In genomic region chr1:23554481-23555224, GRCh38 we compare ENCODE assay signal across 8 cellular contexts. TPM values are rescaled to one million over a fixed set of nuclear protein-coding genes. Genes with fewer than 3 reads are reported as not detected.
DNase-seq lines count a peak whose midpoint lies in the region; ATAC-seq and TF ChIP-seq lines count a peak whose summit lies in the region.

No MANE protein-coding gene starts in this region.

- no peak overlapping the region for H2AFZ ChIP-seq in GM23338
- H2AFZ ChIP-seq in osteoblast (ENCODE audit: low read length), result no peak overlapping the region

- H3K27ac ChIP-seq in GM23338 (ENCODE audit: low read depth), result peak overlapping the region; percentile 98
- H3K27ac ChIP-seq in osteoblast (ENCODE audit: low read depth, low read length), result peak overlapping the region; percentile 97
- H3K27ac ChIP-seq in testis, result peak overlapping the region; percentile 77 to 88

- H3F3A ChIP-seq in GM23338 (replicated peaks; ENCODE audit: low read depth), result peaks cover 28% of the 10 kb centered on the region

- peaks cover 25% of the 10 kb centered on the region for H3K36me3 Mint-ChIP-seq in GM23338 (ENCODE audit: low read depth)
- peaks cover 18% of the 10 kb centered on the region for H3K36me3 Mint-ChIP-seq in activated naive CD4-positive, alpha-beta T cell treated with anti-CD3 and anti-CD28 coated beads for 36 hours (ENCODE audit: low read depth)

- no peaks in the 10 kb centered on the region for H3K9me2 ChIP-seq in GM23338 (ENCODE audit: insufficient read depth)

- H4K20me1 ChIP-seq in GM23338 (replicated peaks; ENCODE audit: insufficient read depth) (peaks cover 5% of the 10 kb centered on the region), osteoblast (ENCODE audit: insufficient read depth, low read length) (peaks cover 20% of the 10 kb centered on the region)

- H3K36me3 ChIP-seq in GM23338 (ENCODE audit: insufficient read depth), result peaks cover 4% of the 10 kb centered on the region; the same call in 1 of the 2 replicates
- H3K36me3 ChIP-seq in MG63, result peaks cover 25% of the 10 kb centered on the region
- peaks cover 10% of the 10 kb centered on the region for H3K36me3 ChIP-seq in osteoblast (ENCODE audit: insufficient read depth, low read length)
- no peaks in the 10 kb centered on the region for H3K36me3 ChIP-seq in testis (ENCODE audit: low read depth, missing control alignments)

- H3K4me1 Mint-ChIP-seq in GM23338, result peaks cover 67% of the 10 kb centered on the region
- H3K4me1 Mint-ChIP-seq in activated naive CD4-positive, alpha-beta T cell treated with anti-CD3 and anti-CD28 coated beads for 36 hours (ENCODE audit: low read depth), result peaks cover 40% of the 10 kb centered on the region

- H3K27ac Mint-ChIP-seq in GM23338, result peak overlapping the region; percentile 97
- peak overlapping the region; percentile 84 for H3K27ac Mint-ChIP-seq in activated naive CD4-positive, alpha-beta T cell treated with anti-CD3 and anti-CD28 coated beads for 36 hours

- no peaks in the 10 kb centered on the region for H3K9me3 ChIP-seq in MG63
- H3K9me3 ChIP-seq in osteoblast (ENCODE audit: low read depth, low read length), result no peaks in the 10 kb centered on the region
- no peaks in the 10 kb centered on the region for H3K9me3 ChIP-seq in testis

- ATAC-seq in GM23338, result peak; percentile 52

- H3K4me2 ChIP-seq in GM23338, result peak overlapping the region; percentile 88
- peak overlapping the region; percentile 95 for H3K4me2 ChIP-seq in osteoblast (ENCODE audit: insufficient read depth, low read length)

- H3K79me2 ChIP-seq in GM23338 (replicated peaks; ENCODE audit: insufficient read depth), result peaks cover 19% of the 10 kb centered on the region
- H3K79me2 ChIP-seq in osteoblast (ENCODE audit: insufficient read depth, low read length), result peaks cover 24% of the 10 kb centered on the region

- intact Hi-C loops in activated naive CD4-positive, alpha-beta T cell treated with anti-CD3 and anti-CD28 coated beads for 36 hours (cut with micrococcal nuclease), result loop anchor here (1.0 to 10.0 kb wide), 4 partner anchors 81 to 1090 kb away; partner anchors contain the start of genes PNRC2 and SRRM1
- intact Hi-C loops in testis (cut with DNase I; ENCODE audit: low total_unique reads), result no loop called here

- H3K27me3 ChIP-seq in GM23338 (ENCODE audit: insufficient read depth), result peaks cover 37% of the 10 kb centered on the region
- no peaks in the 10 kb centered on the region for H3K27me3 ChIP-seq in MG63
- H3K27me3 ChIP-seq in osteoblast (ENCODE audit: insufficient read depth, low read length), result no peaks in the 10 kb centered on the region
- no peaks in the 10 kb centered on the region for H3K27me3 ChIP-seq in testis

- peak overlapping the region; percentile 86 for H3K4me3 Mint-ChIP-seq in GM23338
- H3K4me3 Mint-ChIP-seq in activated naive CD4-positive, alpha-beta T cell treated with anti-CD3 and anti-CD28 coated beads for 36 hours, result peak overlapping the region; percentile 86

- peaks cover 28% of the 10 kb centered on the region for H3K4me1 ChIP-seq in GM23338 (ENCODE audit: insufficient read depth)
- peaks cover 32% of the 10 kb centered on the region for H3K4me1 ChIP-seq in osteoblast (ENCODE audit: insufficient read depth, low read length)
- peaks cover 12% of the 10 kb centered on the region for H3K4me1 ChIP-seq in testis

- no peaks in the 10 kb centered on the region; the same call in 2 of the 3 replicates for H3K9me3 Mint-ChIP-seq in GM23338
- H3K9me3 Mint-ChIP-seq in activated naive CD4-positive, alpha-beta T cell treated with anti-CD3 and anti-CD28 coated beads for 36 hours, result no peaks in the 10 kb centered on the region

- TF ChIP-seq CTCF in GM23338 (conservative IDR thresholded peaks at IDR 0.05; ENCODE audit: low read depth in 2 of 2) (peak in 1 of 2 experiments; percentile 20; a peak in 2 of 4 replicates), osteoblast (IDR thresholded peaks at IDR 0.05; ENCODE audit: extremely low read depth, low read depth, low read length) (no peak), testis (IDR thresholded peaks at IDR 0.05) (peak in 1 of 3 experiments; percentile 14)

- DNase-seq in ELR (ENCODE audit: low read depth) (peak; percentile 91), GM23338 (ENCODE audit: low spot score) (peak; percentile 91), MG63 (peak; percentile 93), globus pallidus (ENCODE audit: low spot score) (peak; percentile 89), osteoblast (ENCODE audit: insufficient read length, low spot score, missing footprints) (peak; percentile 99), testis (peak; percentile 82)
- peak; percentile 86 for DNase-seq in activated naive CD4-positive, alpha-beta T cell treated with anti-CD3 and anti-CD28 coated beads for 36 hours

- TF ChIP-seq POLR2A in Raji (IDR thresholded peaks at IDR 0.05; ENCODE audit: insufficient read depth, low read depth, low read length), result peak; percentile 59
- no peak for TF ChIP-seq POLR2A in testis (IDR thresholded peaks at IDR 0.05)

- H3K27me3 Mint-ChIP-seq in GM23338 (ENCODE audit: insufficient read depth, low read depth, poor library complexity), result peaks cover 36% of the 10 kb centered on the region
- H3K27me3 Mint-ChIP-seq in activated naive CD4-positive, alpha-beta T cell treated with anti-CD3 and anti-CD28 coated beads for 36 hours (ENCODE audit: low read depth), result no peaks in the 10 kb centered on the region

- 1 to 2% methylated on average over 30 to 51 of the region's 77 CpGs for WGBS in testis, 2 donors

- H3K4me3 ChIP-seq in GM23338 (peak overlapping the region; percentile 56), MG63 (peak overlapping the region; percentile 31), osteoblast (ENCODE audit: insufficient read depth, low read length) (peak overlapping the region; percentile 90), testis (peak overlapping the region; percentile 51 to 59)

- CTCF ChIA-PET in activated naive CD4-positive, alpha-beta T cell treated with anti-CD3 and anti-CD28 coated beads for 36 hours (lab: Charles Lee), result interaction anchor here (0.7 to 9.4 kb wide), 16 partner anchors 9 to 129 kb away, joined by 3 to 228 read pairs (median 4); partner anchors contain the start of gene E2F2

TF ChIP-seq in GM23338, 12 proteins besides CTCF, POLR2A, EP300 and RAD21:
- TF ChIP-seq ETS1 (IDR thresholded peaks at IDR 0.05), result no peak
- no peak for TF ChIP-seq STAT1 (IDR thresholded peaks at IDR 0.05; ENCODE audit: unreplicated experiment)
- TF ChIP-seq CREB1 (CRISPR knock-in tag; IDR thresholded peaks at IDR 0.05; ENCODE audit: low read depth), result 0 out of 2 replicates have a peak, but pooled peaks have one; percentile 5
- TF ChIP-seq ZNF114 (CRISPR knock-in tag; IDR thresholded peaks at IDR 0.05), result no peak
- peak; percentile 41 for TF ChIP-seq POLR2AphosphoS5 (IDR thresholded peaks at IDR 0.05; ENCODE audit: low read depth)

RNA-seq across cellular contexts. Expression of gene ID3, which starts 4.6 kb away (rescaled TPM):
- 153 and 164 TPM in 2 replicates for total RNA-seq in GM23338 (2014; rRNA removed; shearing (Covaris generic))
- 330 and 345 TPM in 2 replicates for polyA plus RNA-seq in GM23338 (2016; fragmentation: Nextera tagmentation; extraction: Ambion mirVana)
- total RNA-seq in MG63 (2014; rRNA removed; shearing (Covaris generic); ENCODE audit: low replicate concordance), result 190 and 463 TPM in 2 replicates
- 10 to 100 TPM; 69.5 to 74.6 TPM for total RNA-seq in activated naive CD4-positive, alpha-beta T cell treated with anti-CD3 and anti-CD28 coated beads for 36 hours
- 177 and 240 TPM in 2 replicates for total RNA-seq in osteoblast
- 10 to 100 TPM; 27.2 to 34.5 TPM for total RNA-seq in testis
- polyA plus RNA-seq in testis (ENCODE audit: insufficient read depth, low read depth, low replicate concordance), result 24.5 TPM

RNA-seq across cellular contexts. Expression of gene E2F2, which starts 23.6 kb away (rescaled TPM):
- total RNA-seq in GM23338 (2014; rRNA removed; shearing (Covaris generic)), result 2.6 and 3.4 TPM in 2 replicates
- polyA plus RNA-seq in GM23338 (2016; fragmentation: Nextera tagmentation; extraction: Ambion mirVana) (0.78 and 1.6 TPM in 2 replicates), testis (ENCODE audit: insufficient read depth, low read depth, low replicate concordance) (4.8 TPM)
- total RNA-seq in MG63 (2014; rRNA removed; shearing (Covaris generic); ENCODE audit: low replicate concordance), result 4.3 and 6.9 TPM in 2 replicates
- 10 to 100 TPM; 31.3 to 33.8 TPM for total RNA-seq in activated naive CD4-positive, alpha-beta T cell treated with anti-CD3 and anti-CD28 coated beads for 36 hours
- total RNA-seq in osteoblast (under 0.01 and 0.29 TPM in 2 replicates), testis (1 to 10 TPM; 4.2 to 6.6 TPM)

Comparison
In these comparisons a context has a peak if more than half of its experiments do, and no peak if none do; other contexts are left out.
1. Peak in every context shown above with its lines: DNase-seq, ATAC-seq, H3K4me3 ChIP-seq and H3K27ac ChIP-seq.
2. H3K4me3 ChIP-seq: peak in every context shown above with its lines; median percentile 90 in osteoblast; 56 in GM23338; 55 in testis; 31 in MG63.